8 cellular contexts compared by ENCODE assay signal in genomic region chr17:28717578-28718316, GRCh38. TPM values are rescaled to one million over a fixed set of nuclear protein-coding genes. Genes with fewer than 3 reads are reported as not detected.
DNase-seq lines count a peak whose midpoint lies in the region; ATAC-seq and TF ChIP-seq lines count a peak whose summit lies in the region.

RAB34 (minus strand) TSS chr17:28717868; CDS start chr17:28717266, 602 bp downstream.

- in situ Hi-C loops in GM13976 (cut with MboI; ENCODE audit: low sequenced_read_pairs, unreplicated experiment) = no loop called here

- no peak for ATAC-seq in central memory CD8-positive, alpha-beta T cell (replicated peaks; ENCODE audit: extremely low read depth, poor library complexity, severe bottlenecking)
- no peak for ATAC-seq in GM21619 (IDR thresholded peaks at IDR 0.05; ENCODE audit: unreplicated experiment)

- H4K20me1 ChIP-seq in OCI-LY7 (ENCODE audit: insufficient read depth, low read length) = peaks cover 9% of the 10 kb centered on the region; the same call in 1 of the 2 replicates

- POLR2A ChIA-PET in AG04450 (lab: Yijun Ruan, JAX) (no interaction called here), OCI-LY7 (lab: Charles Lee) (no interaction called here)

- H3K4me3 Mint-ChIP-seq in central memory CD8-positive, alpha-beta T cell = peak within 1 kb of the TSS; percentile 66

- peak within 1 kb of the TSS; percentile 85 for H3K4me3 ChIP-seq in AG04450 (ENCODE audit: low read depth, low read length)
- H3K4me3 ChIP-seq in OCI-LY7 (ENCODE audit: low read depth, low read length, poor library complexity, severe bottlenecking) = peak within 1 kb of the TSS; percentile 88
- peak within 1 kb of the TSS; percentile 56 to 69 (median 64) for H3K4me3 ChIP-seq in skeletal muscle tissue (ENCODE audit: low read length in 3 of 3)

- H3K27ac Mint-ChIP-seq in central memory CD8-positive, alpha-beta T cell (ENCODE audit: low read depth) = peak within 1 kb of the TSS; percentile 63

- BruUV-seq in OCI-LY7 (replicated peaks; lab: Mats Ljungman, UMichigan) = no TSS peak

- H3K36me3 ChIP-seq in OCI-LY7 (ENCODE audit: insufficient read depth, low read length) (peaks cover 29% of the 10 kb centered on the region), skeletal muscle tissue (ENCODE audit: control insufficient read depth in 3 of 3, insufficient read depth in 3 of 3, low read length in 3 of 3) (peaks cover 14 to 24% (median 14%) of the 10 kb centered on the region in 3 donors)

- peak within 1 kb of the TSS; percentile 92 for H3K4me2 ChIP-seq in OCI-LY7 (ENCODE audit: low read length)

- H3K9ac ChIP-seq in skeletal muscle tissue (ENCODE audit: low read depth in 1 of 3, low read length in 3 of 3) = peak within 1 kb of the TSS; percentile 72 to 76 (median 73)

- H2AFZ ChIP-seq in OCI-LY7 (ENCODE audit: low read length) = no peak within 1 kb of the TSS

- H3K4me1 ChIP-seq in OCI-LY7 (ENCODE audit: insufficient read depth, low read length, poor library complexity, severe bottlenecking) (peaks cover 23% of the 10 kb centered on the region), skeletal muscle tissue (ENCODE audit: control insufficient read depth in 3 of 3, insufficient read depth in 3 of 3, low read length in 3 of 3) (peaks cover 40 to 48% (median 45%) of the 10 kb centered on the region in 3 donors)

- no peaks in the 10 kb centered on the region for H3K27me3 ChIP-seq in AG04450 (ENCODE audit: control insufficient read depth, insufficient read depth, low read length)
- H3K27me3 ChIP-seq in skeletal muscle tissue (ENCODE audit: control insufficient read depth in 3 of 3, insufficient read depth in 3 of 3, low read length in 3 of 3) = peaks cover 6 to 46% (median 32%) of the 10 kb centered on the region in 3 donors

- H3K9me3 Mint-ChIP-seq in central memory CD8-positive, alpha-beta T cell = no peaks in the 10 kb centered on the region

- CTCF ChIA-PET in AG04450 (lab: Charles Lee) (no interaction called here), OCI-LY7 (lab: Charles Lee; ENCODE audit: unreplicated experiment) (no interaction called here)

- peaks cover 42% of the 10 kb centered on the region for H3K4me1 Mint-ChIP-seq in central memory CD8-positive, alpha-beta T cell

- peaks cover 29% of the 10 kb centered on the region for H3K79me2 ChIP-seq in OCI-LY7 (ENCODE audit: insufficient read depth, low read depth, low read length)

- H3K27ac ChIP-seq in AG04450 (ENCODE audit: low read depth, low read length) (peak within 1 kb of the TSS; percentile 91), OCI-LY7 (ENCODE audit: low read depth, low read length, poor library complexity, severe bottlenecking) (no peak within 1 kb of the TSS), skeletal muscle tissue (ENCODE audit: low read depth, low read length) (peak within 1 kb of the TSS; percentile 82)

- H3K36me3 Mint-ChIP-seq in central memory CD8-positive, alpha-beta T cell (ENCODE audit: insufficient read depth) = peaks cover 40% of the 10 kb centered on the region

- H3K27me3 Mint-ChIP-seq in central memory CD8-positive, alpha-beta T cell = peaks cover 13% of the 10 kb centered on the region

- no peaks in the 10 kb centered on the region for H3K9me2 ChIP-seq in OCI-LY7 (ENCODE audit: insufficient read depth, low read length)

- peak; percentile 15; the same call in 1 of the 2 replicates for TF ChIP-seq CTCF in AG04450 (IDR thresholded peaks at IDR 0.05; ENCODE audit: low read depth, low read length)
- peak; percentile 33 for TF ChIP-seq CTCF in GM13976 (IDR thresholded peaks at IDR 0.05; ENCODE audit: borderline replicate concordance, control extremely low read depth, extremely low read depth, insufficient read depth, missing control alignments)
- no peak for TF ChIP-seq CTCF in OCI-LY7 (conservative IDR thresholded peaks at IDR 0.05; ENCODE audit: low read length)

- intact Hi-C loops in OCI-LY7 (cut with micrococcal nuclease; ENCODE audit: unreplicated experiment) = no loop called here

- H3K9me3 ChIP-seq in AG04450 (ENCODE audit: control insufficient read depth, insufficient read depth, low read length) = no peaks in the 10 kb centered on the region; the same call in 1 of the 2 replicates
- no peaks in the 10 kb centered on the region for H3K9me3 ChIP-seq in OCI-LY7 (ENCODE audit: low read length)
- H3K9me3 ChIP-seq in skeletal muscle tissue (ENCODE audit: control insufficient read depth in 3 of 3, low read length in 3 of 3) = no peaks in the 10 kb centered on the region

- DNase-seq in AG04450 (ENCODE audit: low read depth, low spot score) = peak; percentile 74
- peak; percentile 41 for DNase-seq in GM13976 (ENCODE audit: low spot score)
- no peak for DNase-seq in OCI-LY7 (ENCODE audit: low spot score)
- DNase-seq in central memory CD8-positive, alpha-beta T cell (ENCODE audit: low spot score in 2 of 2) = no peak
- peak; percentile 99 for DNase-seq in islet precursor cell
- DNase-seq in OCI-M1 (lab: John Stamatoyannopoulos, UW) = no peak

RNA-seq across cellular contexts. Expression of gene RAB34, which starts in this region (rescaled TPM):
- polyA plus RNA-seq in AG04450 (2011; rRNA removed) = 389 and 428 TPM in 2 replicates
- 295 and 356 TPM in 2 replicates for polyA minus RNA-seq in AG04450 (2011; rRNA and poly(A)+ RNA removed)
- total RNA-seq in OCI-LY7 (2014; rRNA removed; shearing (Covaris generic)) = 0.22 TPM in 1 of 2 replicates, not detected in the other
- total RNA-seq in OCI-LY7 (2022) (0.46 and 0.99 TPM in 2 replicates), skeletal muscle tissue (44.9 TPM)

Comparison
In these comparisons a context has a peak if more than half of its experiments do, and no peak if none do; other contexts are left out.
1. RNA of gene RAB34 (total RNA-seq): 44.9 TPM in skeletal muscle tissue (single experiment); 0.22 to 0.99 TPM in OCI-LY7; every median in the first group is over 10 times any median in the second.
2. DNase-seq: peak in AG04450 (single experiment), GM13976 (single experiment) and islet precursor cell (single experiment); none in OCI-LY7 (single experiment), central memory CD8-positive, alpha-beta T cell (0 of 2) and OCI-M1 (single experiment).
3. Peak in every context shown above with its lines, with median percentiles within 50 percentile points of each other: H3K4me3 ChIP-seq.